In the genomic region with DNA sequence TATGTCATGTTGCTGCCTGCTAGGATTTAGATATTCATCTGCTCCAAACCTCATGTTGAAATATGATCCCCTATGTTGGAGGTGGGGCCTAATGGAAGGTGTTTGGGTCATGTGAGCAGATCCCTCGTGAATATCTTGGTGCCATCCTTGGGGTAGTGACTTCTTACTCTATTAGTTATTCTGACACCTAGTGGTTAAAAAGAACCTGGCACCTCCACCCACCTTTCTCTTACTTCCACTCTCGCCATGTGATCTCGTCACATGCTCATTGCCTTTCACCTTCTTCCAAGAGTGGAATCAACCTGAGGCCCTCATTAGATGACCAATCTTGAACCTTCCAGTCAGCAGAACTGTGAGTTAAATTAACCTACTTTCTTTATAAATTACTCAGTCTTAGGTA, we compare ENCODE assay signal across 9 cellular contexts.
DNase-seq lines count a peak whose midpoint lies in the region; ATAC-seq, FAIRE-seq and TF ChIP-seq lines count a peak whose summit lies in the region.
"Had no signal": no experiment of that assay in that cellular context is flagged by ENCODE, and none has a peak within 500 bp of the region (broad histone marks: within the 10 kb centered on the region; RNA-seq: fewer than 3 reads in every experiment).

No MANE protein-coding gene starts in this region.

- H3K27ac ChIP-seq in GM23248 (no peak overlapping the region), KMS-11 (no peak overlapping the region), ascending aorta (no peak overlapping the region), left ventricle myocardium inferior (replicated peaks) (no peak overlapping the region)

- peak; percentile 91 for ATAC-seq in GM18508 (IDR thresholded peaks at IDR 0.05; ENCODE audit: insufficient read depth, unreplicated experiment)

- H3K4me2 ChIP-seq in GM23248 (ENCODE audit: unreplicated experiment), result no peak overlapping the region
- H3K4me2 ChIP-seq in KMS-11, result no peak overlapping the region

- TF ChIP-seq CTCF in KMS-11 (conservative IDR thresholded peaks at IDR 0.05; ENCODE audit: low read depth, low read length), result peak; percentile 39
- peak; percentile 36 for TF ChIP-seq CTCF in bronchial epithelial cell (IDR thresholded peaks at IDR 0.05; ENCODE audit: insufficient read depth, low read length, severe bottlenecking)
- TF ChIP-seq CTCF in ascending aorta (IDR thresholded peaks at IDR 0.05), result peak in 1 of 3 experiments; percentile 17
- TF ChIP-seq CTCF in left ventricle myocardium inferior (IDR thresholded peaks at IDR 0.05; ENCODE audit: borderline replicate concordance), result no peak

- intact Hi-C loops in ascending aorta (cut with DNase I), result no loop called here
- intact Hi-C loops in left ventricle myocardium inferior (cut with micrococcal nuclease), result no loop called here

- no peak overlapping the region for H3K9ac ChIP-seq in GM23248
- no peak overlapping the region for H3K9ac ChIP-seq in KMS-11

- H3K27me3 ChIP-seq in GM23248 (replicated peaks; ENCODE audit: insufficient read depth) (no peaks in the 10 kb centered on the region), KMS-11 (ENCODE audit: insufficient read depth, low read depth) (no peaks in the 10 kb centered on the region), bronchial epithelial cell (ENCODE audit: control insufficient read depth, insufficient read depth, low read length) (no peaks in the 10 kb centered on the region), ascending aorta (no peaks in the 10 kb centered on the region), left ventricle myocardium inferior (ENCODE audit: low read depth) (no peaks in the 10 kb centered on the region)

- no peak overlapping the region for H2AFZ ChIP-seq in GM23248
- H2AFZ ChIP-seq in KMS-11 (ENCODE audit: low read depth), result no peak overlapping the region

- no peaks in the 10 kb centered on the region for H4K20me1 ChIP-seq in GM23248 (ENCODE audit: insufficient read depth)
- no peaks in the 10 kb centered on the region for H4K20me1 ChIP-seq in KMS-11 (ENCODE audit: insufficient read depth)

- DNase-seq in GM23248 (peak; percentile 26), bronchial epithelial cell (ENCODE audit: low read depth) (peak; percentile 31), C1 segment of cervical spinal cord (lab: John Stamatoyannopoulos, UW) (no peak), ascending aorta (ENCODE audit: low spot score in 2 of 2) (no peak), mucosa of gallbladder (ENCODE audit: low spot score) (no peak), left ventricle myocardium inferior (no peak)
- DNase-seq: naive B cell had no signal

- H3K79me2 ChIP-seq in GM23248 (ENCODE audit: insufficient read depth) (no peaks in the 10 kb centered on the region), KMS-11 (ENCODE audit: insufficient read depth, low read depth) (no peaks in the 10 kb centered on the region)

- H3K4me3 ChIP-seq in GM23248, result no peak overlapping the region
- no peak overlapping the region for H3K4me3 ChIP-seq in KMS-11 (IDR thresholded peaks at IDR 0.05; ENCODE audit: insufficient read depth, low read depth, low read length)
- H3K4me3 ChIP-seq in bronchial epithelial cell (ENCODE audit: low read depth, low read length), result no peak overlapping the region
- H3K4me3 ChIP-seq in ascending aorta, result no peak overlapping the region
- H3K4me3 ChIP-seq in left ventricle myocardium inferior, result no peak overlapping the region

- H3K36me3 ChIP-seq in GM23248 (ENCODE audit: low read depth) (no peaks in the 10 kb centered on the region), KMS-11 (ENCODE audit: insufficient read depth) (no peaks in the 10 kb centered on the region), bronchial epithelial cell (ENCODE audit: control insufficient read depth, insufficient read depth, low read length) (no peaks in the 10 kb centered on the region), ascending aorta (no peaks in the 10 kb centered on the region), left ventricle myocardium inferior (no peaks in the 10 kb centered on the region)

- H3F3A ChIP-seq in GM23248 (ENCODE audit: insufficient read depth), result no peaks in the 10 kb centered on the region

- 47 to 51% methylated on average over 3 of the region's 3 CpGs for WGBS in GM23248 (ENCODE audit: low coverage in 1 of 2, low lambda C conversion rate in 2 of 2, missing lambda C conversion rate in 2 of 2), 2 experiments

- no peaks in the 10 kb centered on the region for H3K9me2 ChIP-seq in GM23248 (ENCODE audit: insufficient read depth)

- FAIRE-seq in bronchial epithelial cell (lab: Jason Lieb, UNC), result no peak

- no peaks in the 10 kb centered on the region for H3K9me3 ChIP-seq in GM23248 (ENCODE audit: low read depth)
- no peaks in the 10 kb centered on the region for H3K9me3 ChIP-seq in ascending aorta
- H3K9me3 ChIP-seq in left ventricle myocardium inferior (replicated peaks), result no peaks in the 10 kb centered on the region

- in situ Hi-C loops in GM23248 (cut with MboI), result no loop called here

- H3K4me1 ChIP-seq in GM23248 (ENCODE audit: insufficient read depth) (no peaks in the 10 kb centered on the region), KMS-11 (ENCODE audit: low read depth, poor library complexity, severe bottlenecking) (no peaks in the 10 kb centered on the region), ascending aorta (no peaks in the 10 kb centered on the region), left ventricle myocardium inferior (no peaks in the 10 kb centered on the region)

Comparison
In these comparisons a context has a peak if more than half of its experiments do, and no peak if none do; other contexts are left out.
1. DNase-seq: peak in GM23248 (single experiment) and bronchial epithelial cell (single experiment); none in C1 segment of cervical spinal cord (0 of 14), ascending aorta (0 of 2), mucosa of gallbladder (single experiment) and left ventricle myocardium inferior (single experiment).